ENCODE assay signal across 1 cellular context in genomic region chr5:73857446-73857845, GRCh38.
TF ChIP-seq lines count a peak whose summit lies in the region.

No MANE protein-coding gene starts in this region.

TF ChIP-seq in liver, 16 proteins besides CTCF, POLR2A, EP300 and RAD21 (continued from another document):
- TF ChIP-seq REST (IDR thresholded peaks at IDR 0.05), result no peak
- TF ChIP-seq HNF4G (IDR thresholded peaks at IDR 0.05), result no peak
- no peak for TF ChIP-seq EGR1 (IDR thresholded peaks at IDR 0.05; ENCODE audit: low read depth in 2 of 2)
- TF ChIP-seq MAX (IDR thresholded peaks at IDR 0.05), result no peak
- no peak for TF ChIP-seq FOXA1 (IDR thresholded peaks at IDR 0.05)
- TF ChIP-seq FOXA2 (IDR thresholded peaks at IDR 0.05), result no peak
- no peak for TF ChIP-seq SP1 (IDR thresholded peaks at IDR 0.05)
- no peak for TF ChIP-seq JUND (IDR thresholded peaks at IDR 0.05)
- no peak for TF ChIP-seq TAF1 (conservative IDR thresholded peaks at IDR 0.05)
- TF ChIP-seq GABPA (IDR thresholded peaks at IDR 0.05 in 1 of 2, conservative IDR thresholded peaks at IDR 0.05 in 1 of 2), result no peak
- no peak for TF ChIP-seq RXRA (IDR thresholded peaks at IDR 0.05)
- TF ChIP-seq NR2F2 (IDR thresholded peaks at IDR 0.05), result no peak
- TF ChIP-seq, protein P1, sequence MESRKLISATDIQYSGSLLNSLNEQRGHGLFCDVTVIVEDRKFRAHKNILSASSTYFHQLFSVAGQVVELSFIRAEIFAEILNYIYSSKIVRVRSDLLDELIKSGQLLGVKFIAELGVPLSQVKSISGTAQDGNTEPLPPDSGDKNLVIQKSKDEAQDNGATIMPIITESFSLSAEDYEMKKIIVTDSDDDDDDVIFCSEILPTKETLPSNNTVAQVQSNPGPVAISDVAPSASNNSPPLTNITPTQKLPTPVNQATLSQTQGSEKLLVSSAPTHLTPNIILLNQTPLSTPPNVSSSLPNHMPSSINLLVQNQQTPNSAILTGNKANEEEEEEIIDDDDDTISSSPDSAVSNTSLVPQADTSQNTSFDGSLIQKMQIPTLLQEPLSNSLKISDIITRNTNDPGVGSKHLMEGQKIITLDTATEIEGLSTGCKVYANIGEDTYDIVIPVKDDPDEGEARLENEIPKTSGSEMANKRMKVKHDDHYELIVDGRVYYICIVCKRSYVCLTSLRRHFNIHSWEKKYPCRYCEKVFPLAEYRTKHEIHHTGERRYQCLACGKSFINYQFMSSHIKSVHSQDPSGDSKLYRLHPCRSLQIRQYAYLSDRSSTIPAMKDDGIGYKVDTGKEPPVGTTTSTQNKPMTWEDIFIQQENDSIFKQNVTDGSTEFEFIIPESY (IDR thresholded peaks at IDR 0.05), result no peak
- TF ChIP-seq HNF4A (conservative IDR thresholded peaks at IDR 0.05), result no peak
- no peak for TF ChIP-seq ATF3 (IDR thresholded peaks at IDR 0.05)
